29 cellular contexts compared by ENCODE assay signal in the genomic region with DNA sequence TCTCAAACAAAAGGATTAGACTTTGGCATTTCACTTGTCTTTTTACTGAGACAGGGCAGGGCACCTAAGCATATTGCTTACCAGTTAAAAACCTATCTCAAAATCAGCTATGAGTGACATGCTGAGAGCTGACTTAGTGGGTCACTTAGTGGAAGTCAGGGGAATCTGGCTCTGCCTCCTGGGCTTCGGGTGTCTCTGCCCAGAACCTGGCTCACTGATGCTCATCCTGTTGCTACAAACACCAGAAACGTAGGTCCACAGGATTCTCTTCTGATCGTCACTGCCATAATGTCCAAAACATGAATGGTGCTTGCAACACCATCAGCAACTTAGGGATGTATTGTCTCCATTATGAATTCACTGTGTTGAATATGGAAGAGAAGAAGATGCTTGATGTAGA.
"Had no signal": no experiment of that assay in that cellular context is flagged by ENCODE, and none has a peak within 500 bp of the region (broad histone marks: within the 10 kb centered on the region; RNA-seq: fewer than 3 reads in every experiment).

No MANE protein-coding gene starts in this region.

- H3K36me3 ChIP-seq: esophagus squamous epithelium, gastrocnemius medialis, heart right ventricle, left lung, lower lobe of right lung had no signal

- H3K9me3 ChIP-seq: esophagus squamous epithelium, gastrocnemius medialis, heart right ventricle, left lung, lower lobe of right lung, mucosa of descending colon had no signal

- H3K27ac ChIP-seq: coronary artery, dorsolateral prefrontal cortex, epithelial cell of prostate, esophagus squamous epithelium, gastrocnemius medialis, heart right ventricle, left lung, lower lobe of right lung had no signal

- FAIRE-seq: endometrium, islet of Langerhans, keratinocyte had no signal

- ATAC-seq: esophagus mucosa; gastrocnemius medialis; heart right ventricle; left cardiac atrium; left lung; left ventricle myocardium superior; lower lobe of right lung; mucosa of descending colon; naive thymus-derived CD8-positive, alpha-beta T cell had no signal

- H3K4me1 Mint-ChIP-seq: endodermal cell, mesothelial cell of epicardium, naive B cell had no signal

- DNase-seq: dermis blood vessel endothelial cell; dorsolateral prefrontal cortex; effector CD4-positive, alpha-beta T cell; effector memory CD4-positive, alpha-beta T cell; endodermal cell; erythroblast; esophagus squamous epithelium; foreskin fibroblast; foreskin melanocyte; gastrocnemius medialis; glutamatergic neuron; head of caudate nucleus; heart right ventricle; hippocampal formation; left cardiac atrium; left lung; left ventricle myocardium superior; lower lobe of right lung; mesenchymal stem cell; mucosa of descending colon; naive B cell; naive thymus-derived CD8-positive, alpha-beta T cell had no signal

- H3K4me3 Mint-ChIP-seq: endodermal cell; mesothelial cell of epicardium; naive B cell; naive thymus-derived CD8-positive, alpha-beta T cell had no signal

- H3K9me3 Mint-ChIP-seq: endodermal cell, mesothelial cell of epicardium, naive B cell had no signal

- H3K36me3 Mint-ChIP-seq: mesothelial cell of epicardium; naive B cell; naive thymus-derived CD8-positive, alpha-beta T cell had no signal

- H3K27ac Mint-ChIP-seq: endodermal cell; mesothelial cell of epicardium; naive B cell; naive thymus-derived CD8-positive, alpha-beta T cell had no signal

- H3K4me1 ChIP-seq: esophagus squamous epithelium, gastrocnemius medialis, heart right ventricle, left lung, lower lobe of right lung had no signal

- H3K27me3 ChIP-seq: dorsolateral prefrontal cortex, esophagus squamous epithelium, gastrocnemius medialis, heart right ventricle, left lung had no signal

- H3K4me3 ChIP-seq: coronary artery, dorsolateral prefrontal cortex, esophagus squamous epithelium, gastrocnemius medialis, heart right ventricle, left lung, lower lobe of right lung, mucosa of descending colon had no signal
